Comparison of ENCODE assay signal across 10 cellular contexts in the genomic region with DNA sequence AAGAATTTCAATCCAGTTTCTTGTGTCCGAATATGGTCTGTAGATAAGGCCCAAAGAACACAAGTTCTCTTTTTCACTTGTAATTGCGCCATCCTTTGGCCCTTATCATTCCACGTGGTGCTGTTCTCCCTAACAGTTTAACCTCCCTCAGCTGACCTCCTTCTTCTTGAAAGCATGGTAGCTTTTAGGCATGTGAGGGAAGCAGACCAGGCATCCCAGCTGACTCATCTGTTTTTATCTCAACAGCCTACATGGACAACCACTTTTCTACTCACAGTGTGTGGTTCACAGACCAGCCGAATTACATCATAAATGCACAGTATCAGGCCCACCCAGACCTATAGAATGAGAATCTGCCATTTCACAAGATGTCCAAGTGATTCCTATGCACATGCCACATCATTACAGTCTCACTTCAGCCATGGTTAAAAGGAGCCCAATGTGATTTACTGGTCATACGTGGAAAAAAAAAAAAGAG. TPM values are rescaled to one million over a fixed set of nuclear protein-coding genes. Genes with fewer than 3 reads are reported as not detected.
DNase-seq lines count a peak whose midpoint lies in the region; ATAC-seq and TF ChIP-seq lines count a peak whose summit lies in the region.
"Had no signal": no experiment of that assay in that cellular context is flagged by ENCODE, and none has a peak within 500 bp of the region (broad histone marks: within the 10 kb centered on the region; RNA-seq: fewer than 3 reads in every experiment).

No MANE protein-coding gene starts in this region.

- H3K9me3 ChIP-seq in sigmoid colon: no peaks in the 10 kb centered on the region

- no peaks in the 10 kb centered on the region for H3K4me1 ChIP-seq in sigmoid colon
- H3K4me1 ChIP-seq: parathyroid adenoma had no signal

- H3K4me3 ChIP-seq in fibroblast of villous mesenchyme (ENCODE audit: low read depth, low read length): no peak overlapping the region
- H3K4me3 ChIP-seq in sigmoid colon: no peak overlapping the region

- no peaks in the 10 kb centered on the region for H3K36me3 ChIP-seq in sigmoid colon

- intact Hi-C loops in sigmoid colon (cut with DNase I): no loop called here

- no peak for ATAC-seq in GM18870 (IDR thresholded peaks at IDR 0.05; ENCODE audit: unreplicated experiment)
- ATAC-seq: T-cell had no signal

- DNase-seq in GF-D8 (lab: John Stamatoyannopoulos, UW) (peak; percentile 95), SIG-M5 treated with dmso at 0.1 percent for 504 hours (lab: John Stamatoyannopoulos, UW; ENCODE audit: unreplicated experiment) (peak; percentile 90), fibroblast of villous mesenchyme (ENCODE audit: low read depth) (peak; percentile 100), sigmoid colon (peak; percentile 76), T-helper 2 cell (no peak), NCI-H510A (lab: John Stamatoyannopoulos, UW) (no peak)
- no peak for DNase-seq in activated CD4-positive, alpha-beta T cell treated with anti-CD3 and anti-CD28 coated beads for 4 hours

- 83 to 85% methylated on average over 5 of the region's 5 CpGs for WGBS in sigmoid colon, 2 donors

- no peaks in the 10 kb centered on the region for H3K27me3 ChIP-seq in sigmoid colon

- no peak for TF ChIP-seq POLR2A in sigmoid colon (IDR thresholded peaks at IDR 0.05)

- TF ChIP-seq EP300 in sigmoid colon (IDR thresholded peaks at IDR 0.05): no peak

- no peak for TF ChIP-seq CTCF in fibroblast of villous mesenchyme (IDR thresholded peaks at IDR 0.05; ENCODE audit: insufficient read depth, low read depth, low read length)
- TF ChIP-seq CTCF in sigmoid colon (IDR thresholded peaks at IDR 0.05): no peak

- no peak overlapping the region for H3K27ac ChIP-seq in sigmoid colon
- H3K27ac ChIP-seq: parathyroid adenoma had no signal

RNA-seq across cellular contexts. Expression of gene PLIN2, which starts 26.9 kb away (rescaled TPM):
- 90.2 and 119 TPM in 2 replicates for total RNA-seq in fibroblast of villous mesenchyme
- total RNA-seq in sigmoid colon: 100 to 1,000 TPM in 1 of 4 donors, 10 to 100 TPM in 3; 38.6 to 189 (median 54.4) TPM
- polyA plus RNA-seq in sigmoid colon: 100 to 1,000 TPM in 1 of 3 donors, 10 to 100 TPM in 2; 68.4 to 161 (median 81.7) TPM

RNA-seq across cellular contexts. Expression of gene HAUS6, which starts 51.5 kb away (rescaled TPM):
- total RNA-seq in fibroblast of villous mesenchyme (16.8 and 23.7 TPM in 2 replicates), sigmoid colon (10 to 100 TPM in 1 of 4 donors, 1 to 10 TPM in 3; 6.9 to 12.5 (median 7.8) TPM)
- polyA plus RNA-seq in sigmoid colon: 1 to 10 TPM; 1.2 to 5.2 (median 2.5) TPM

Comparison
In these comparisons a context has a peak if more than half of its experiments do, and no peak if none do; other contexts are left out.
1. DNase-seq: peak in GF-D8 (single experiment), SIG-M5 treated with dmso at 0.1 percent for 504 hours (single experiment), fibroblast of villous mesenchyme (single experiment) and sigmoid colon (single experiment); none in T-helper 2 cell (0 of 5), activated CD4-positive, alpha-beta T cell treated with anti-CD3 and anti-CD28 coated beads for 4 hours (0 of 2) and NCI-H510A (single experiment).